23 cellular contexts compared by ENCODE assay signal in genomic region chr11:34564406-34564805, GRCh38. TPM values are rescaled to one million over a fixed set of nuclear protein-coding genes. Genes with fewer than 3 reads are reported as not detected.
DNase-seq lines count a peak whose midpoint lies in the region; ATAC-seq, FAIRE-seq and TF ChIP-seq lines count a peak whose summit lies in the region.
"Had no signal": no experiment of that assay in that cellular context is flagged by ENCODE, and none has a peak within 500 bp of the region (broad histone marks: within the 10 kb centered on the region; RNA-seq: fewer than 3 reads in every experiment).

No MANE protein-coding gene starts in this region.

- no peaks in the 10 kb centered on the region for H4K20me1 ChIP-seq in astrocyte (ENCODE audit: insufficient read depth, low read length)

- peak overlapping the region; percentile 82 for H3K27ac Mint-ChIP-seq in astrocyte (ENCODE audit: unreplicated experiment)
- H3K27ac Mint-ChIP-seq: CD4-positive, CD25-positive, alpha-beta regulatory T cell; effector memory CD8-positive, alpha-beta T cell; IgD-negative memory B cell; nephron had no signal

- ATAC-seq in HG02763 (IDR thresholded peaks at IDR 0.05; ENCODE audit: unreplicated experiment): no peak
- ATAC-seq: body of pancreas; effector memory CD8-positive, alpha-beta T cell; gastroesophageal sphincter had no signal

- H3K4me3 ChIP-seq in astrocyte (ENCODE audit: insufficient read depth, low read depth, low read length) (no peak overlapping the region), skeletal muscle satellite cell (ENCODE audit: low read length) (no peak overlapping the region)
- H3K4me3 ChIP-seq: body of pancreas, gastroesophageal sphincter, right atrium auricular region, transverse colon had no signal

- H3K4me1 ChIP-seq in astrocyte (ENCODE audit: insufficient read depth, low read length): peaks cover 11% of the 10 kb centered on the region
- peaks cover 15% of the 10 kb centered on the region for H3K4me1 ChIP-seq in skeletal muscle satellite cell (ENCODE audit: control insufficient read depth, insufficient read depth, low read length)
- H3K4me1 ChIP-seq: body of pancreas, gastroesophageal sphincter, right atrium auricular region, transverse colon had no signal

- H3K79me2 ChIP-seq in astrocyte (ENCODE audit: insufficient read depth, low read length): no peaks in the 10 kb centered on the region

- H3K9me3 ChIP-seq in astrocyte (ENCODE audit: insufficient read depth, low read depth, low read length) (no peaks in the 10 kb centered on the region), skeletal muscle satellite cell (replicated peaks; ENCODE audit: low read length) (no peaks in the 10 kb centered on the region)
- H3K9me3 ChIP-seq: body of pancreas, gastroesophageal sphincter, right atrium auricular region, transverse colon had no signal

- H3K36me3 Mint-ChIP-seq in astrocyte (ENCODE audit: low read depth, unreplicated experiment): no peaks in the 10 kb centered on the region
- H3K36me3 Mint-ChIP-seq: CD4-positive, CD25-positive, alpha-beta regulatory T cell; IgD-negative memory B cell had no signal

- H3K9me3 Mint-ChIP-seq in astrocyte (ENCODE audit: unreplicated experiment): no peaks in the 10 kb centered on the region
- H3K9me3 Mint-ChIP-seq: effector memory CD8-positive, alpha-beta T cell; IgD-negative memory B cell; nephron had no signal

- H3K27me3 ChIP-seq in astrocyte (ENCODE audit: insufficient read depth, low read length) (no peaks in the 10 kb centered on the region), skeletal muscle satellite cell (ENCODE audit: control insufficient read depth, insufficient read depth, low read length) (peaks cover 52% of the 10 kb centered on the region)
- H3K27me3 ChIP-seq: body of pancreas, right atrium auricular region, transverse colon had no signal

- H3K27ac ChIP-seq in astrocyte (ENCODE audit: low read depth, low read length): no peak overlapping the region
- H3K27ac ChIP-seq: body of pancreas, gastroesophageal sphincter, right atrium auricular region, transverse colon had no signal

- TF ChIP-seq CTCF in astrocyte (IDR thresholded peaks at IDR 0.05; ENCODE audit: insufficient read depth, low read depth, low read length): no peak

- H3K9ac ChIP-seq in astrocyte (ENCODE audit: low read length) (no peak overlapping the region), skeletal muscle satellite cell (ENCODE audit: low read depth, low read length) (no peak overlapping the region)

- no peaks in the 10 kb centered on the region for H3K36me3 ChIP-seq in astrocyte (ENCODE audit: insufficient read depth, low read length)
- H3K36me3 ChIP-seq in skeletal muscle satellite cell (ENCODE audit: insufficient read depth, low read length): no peaks in the 10 kb centered on the region
- H3K36me3 ChIP-seq: gastroesophageal sphincter, right atrium auricular region, transverse colon had no signal

- peak overlapping the region; percentile 65 for H3K4me2 ChIP-seq in astrocyte (ENCODE audit: low read length)
- peak overlapping the region; percentile 16 for H3K4me2 ChIP-seq in skeletal muscle satellite cell (ENCODE audit: low read length)

- peaks cover 17% of the 10 kb centered on the region for H3K4me1 Mint-ChIP-seq in astrocyte (ENCODE audit: low read depth, unreplicated experiment)
- H3K4me1 Mint-ChIP-seq: CD4-positive, CD25-positive, alpha-beta regulatory T cell; IgD-negative memory B cell had no signal

- DNase-seq in HPDE6-E6E7 (ENCODE audit: extremely low spot score): peak; percentile 36
- DNase-seq in astrocyte (ENCODE audit: low read depth): peak; percentile 57
- DNase-seq in hepatic stellate cell (ENCODE audit: low spot score): peak; percentile 9
- no peak for DNase-seq in middle frontal gyrus (ENCODE audit: extremely low spot score, low spot score)
- DNase-seq in mucosa of gallbladder (ENCODE audit: low spot score): no peak
- no peak for DNase-seq in HCEC 1CT
- DNase-seq: activated CD8-positive, alpha-beta memory T cell treated with anti-CD3 and anti-CD28 coated beads for 24 hours; activated effector memory CD4-positive, alpha-beta T cell treated with anti-CD3 and anti-CD28 coated beads, Interleukin-2, amount 50 U/mL, for 16 hours; body of pancreas; CD4-positive, CD25-positive, alpha-beta regulatory T cell; effector memory CD8-positive, alpha-beta T cell; left colon; NCI-H1105 treated with DMSO at 0.1 percent for 48 hours; NCI-H446 treated with DMSO at 0.1 percent for 48 hours; stimulated activated CD4-positive, alpha-beta T cell treated with anti-CD3 and anti-CD28 coated beads, Interleukin-4, amount 100 ng/mL, for 1 hour; transverse colon had no signal

- H3K4me3 Mint-ChIP-seq in astrocyte (ENCODE audit: unreplicated experiment): no peak overlapping the region
- H3K4me3 Mint-ChIP-seq: CD4-positive, CD25-positive, alpha-beta regulatory T cell; effector memory CD8-positive, alpha-beta T cell; IgD-negative memory B cell; nephron had no signal

- FAIRE-seq in astrocyte (lab: Jason Lieb, UNC): no peak

- H2AFZ ChIP-seq in astrocyte (ENCODE audit: low read depth, low read length): peak overlapping the region; percentile 37

- peaks cover 2% of the 10 kb centered on the region for H3K27me3 Mint-ChIP-seq in astrocyte (ENCODE audit: low read depth, unreplicated experiment)

RNA-seq across cellular contexts. Expression of gene ELF5, which starts 50.8 kb away (rescaled TPM):
- total RNA-seq in astrocyte (not detected in 2 replicates), mucosa of gallbladder (0.95 TPM)
- total RNA-seq in skeletal muscle satellite cell (2012; rRNA removed): not detected in 2 replicates
- total RNA-seq: body of pancreas; CD4-positive, CD25-positive, alpha-beta regulatory T cell; left colon; OCI-LY7; right atrium auricular region; transverse colon had no signal

RNA-seq across cellular contexts. Expression of gene EHF, which starts 56.5 kb away (rescaled TPM):
- 0.25 TPM in 1 of 2 replicates, not detected in the other for total RNA-seq in astrocyte
- not detected in 2 replicates for total RNA-seq in skeletal muscle satellite cell (2012; rRNA removed)
- 176 TPM for total RNA-seq in mucosa of gallbladder
- total RNA-seq: CD4-positive, CD25-positive, alpha-beta regulatory T cell; OCI-LY7 had no signal

Comparison
In these comparisons a context has a peak if more than half of its experiments do, and no peak if none do; other contexts are left out.
1. DNase-seq: peak in HPDE6-E6E7 (single experiment), astrocyte (single experiment) and hepatic stellate cell (single experiment); none in middle frontal gyrus (single experiment), mucosa of gallbladder (single experiment) and HCEC 1CT (single experiment).
2. RNA of gene EHF, which starts 56.5 kb away (total RNA-seq): 176 TPM in mucosa of gallbladder (single experiment); 0.25 TPM in astrocyte; every median in the first group is over 100 times any median in the second.